Comparison of ENCODE assay signal across 9 cellular contexts in genomic region chr13:42392706-42393572, GRCh38.
A peak's percentile ranks its signal among the peaks of the same experiment; 100 is the strongest.
DNase-seq lines count a peak whose midpoint lies in the region; ATAC-seq lines count a peak whose summit lies in the region.
"Had no signal": no experiment of that assay in that cellular context is flagged by ENCODE, and none has a peak within 500 bp of the region (broad histone marks: within the 10 kb centered on the region; RNA-seq: fewer than 3 reads in every experiment).

No MANE protein-coding gene starts in this region.

- CTCF ChIA-PET in activated CD8-positive, alpha-beta memory T cell treated with anti-CD3 and anti-CD28 coated beads, Interleukin-2, amount 10 ng/mL, durations not matched to agents 7 days and 5 days (lab: Charles Lee), result interaction anchor here (0.8 to 5.4 kb wide), 11 partner anchors 8 to 120 kb away, joined by 3 to 44 read pairs (median 5); no protein-coding TSS in a partner anchor

- H3K4me3 Mint-ChIP-seq in activated CD8-positive, alpha-beta memory T cell treated with anti-CD3 and anti-CD28 coated beads, Interleukin-2, amount 10 ng/mL, durations not matched to agents 7 days and 5 days, result peak overlapping the region; percentile 60

- no peaks in the 10 kb centered on the region for H3K27me3 Mint-ChIP-seq in activated CD8-positive, alpha-beta memory T cell treated with anti-CD3 and anti-CD28 coated beads, Interleukin-2, amount 10 ng/mL, durations not matched to agents 7 days and 5 days

- peak overlapping the region; percentile 94 for H3K27ac Mint-ChIP-seq in activated CD8-positive, alpha-beta memory T cell treated with anti-CD3 and anti-CD28 coated beads, Interleukin-2, amount 10 ng/mL, durations not matched to agents 7 days and 5 days

- DNase-seq in activated CD8-positive, alpha-beta memory T cell treated with anti-CD3 and anti-CD28 coated beads, Interleukin-2, amount 10 ng/mL, durations not matched to agents 7 days and 5 days, result peak; percentile 80
- no peak for DNase-seq in activated CD8-positive, alpha-beta memory T cell treated with anti-CD3 and anti-CD28 coated beads, Interleukin-2, amount 50 U/mL, for 48 hours
- peak; percentile 56 for DNase-seq in amniotic epithelial cell (ENCODE audit: low read depth)
- DNase-seq in stimulated activated CD8-positive, alpha-beta memory T cell treated with anti-CD3 and anti-CD28 coated beads, Interleukin-4, amount 100 ng/mL, for 48 hours, result peak; percentile 55
- no peak for DNase-seq in NCI-H2081 (lab: John Stamatoyannopoulos, UW)
- DNase-seq in cerebellar nuclear complex (lab: John Stamatoyannopoulos, UW), result no peak
- DNase-seq: upper lobe of left lung had no signal

- H3K36me3 Mint-ChIP-seq in activated CD8-positive, alpha-beta memory T cell treated with anti-CD3 and anti-CD28 coated beads, Interleukin-2, amount 10 ng/mL, durations not matched to agents 7 days and 5 days, result peaks cover 13% of the 10 kb centered on the region

- ATAC-seq in activated CD8-positive, alpha-beta memory T cell treated with anti-CD3 and anti-CD28 coated beads, Interleukin-2, amount 10 ng/mL, durations not matched to agents 7 days and 5 days, result peak; percentile 65
- no peak for ATAC-seq in GM19452 (IDR thresholded peaks at IDR 0.05; ENCODE audit: unreplicated experiment)

- H3K4me1 Mint-ChIP-seq in activated CD8-positive, alpha-beta memory T cell treated with anti-CD3 and anti-CD28 coated beads, Interleukin-2, amount 10 ng/mL, durations not matched to agents 7 days and 5 days, result peaks cover 82% of the 10 kb centered on the region

- no peaks in the 10 kb centered on the region for H3K9me3 Mint-ChIP-seq in activated CD8-positive, alpha-beta memory T cell treated with anti-CD3 and anti-CD28 coated beads, Interleukin-2, amount 10 ng/mL, durations not matched to agents 7 days and 5 days (ENCODE audit: low read depth)

- no peaks in the 10 kb centered on the region for H3K36me3 ChIP-seq in KOPT-K1 (ENCODE audit: insufficient read depth, low read length)
- H3K36me3 ChIP-seq: upper lobe of left lung had no signal

- H3K9me3 ChIP-seq in KOPT-K1 (ENCODE audit: insufficient read depth, low read length, poor library complexity, severe bottlenecking), result no peaks in the 10 kb centered on the region
- H3K9me3 ChIP-seq: upper lobe of left lung had no signal

- peak overlapping the region; percentile 87 for H3K27ac ChIP-seq in KOPT-K1 (ENCODE audit: low read depth, low read length, poor library complexity, severe bottlenecking)

Comparison
In these comparisons a context has a peak if more than half of its experiments do, and no peak if none do; other contexts are left out.
1. DNase-seq: peak in activated CD8-positive, alpha-beta memory T cell treated with anti-CD3 and anti-CD28 coated beads, Interleukin-2, amount 10 ng/mL, durations not matched to agents 7 days and 5 days (single experiment), amniotic epithelial cell (single experiment) and stimulated activated CD8-positive, alpha-beta memory T cell treated with anti-CD3 and anti-CD28 coated beads, Interleukin-4, amount 100 ng/mL, for 48 hours (single experiment); none in activated CD8-positive, alpha-beta memory T cell treated with anti-CD3 and anti-CD28 coated beads, Interleukin-2, amount 50 U/mL, for 48 hours (single experiment), NCI-H2081 (0 of 2) and cerebellar nuclear complex (0 of 2).